In the genomic region with DNA sequence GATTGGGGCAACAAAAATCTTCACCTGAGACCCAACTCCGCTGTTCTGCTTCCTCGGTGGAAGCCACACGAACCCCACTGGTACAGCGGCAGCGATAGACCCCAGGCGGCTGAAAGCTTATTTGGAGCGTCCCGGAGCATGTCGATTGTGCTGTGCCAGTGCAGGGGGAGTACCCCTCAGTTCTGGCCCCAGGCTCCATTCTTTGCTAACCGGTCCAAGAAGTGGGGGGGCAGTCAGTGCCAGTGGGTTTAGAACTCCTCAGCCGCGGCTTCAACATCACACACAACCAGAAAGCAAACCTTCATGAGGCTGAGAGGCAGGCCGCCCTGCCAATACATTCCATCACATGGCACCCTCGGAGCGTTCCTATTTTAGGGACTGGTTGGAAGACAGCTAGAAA, we compare ENCODE assay signal across 7 cellular contexts. TPM values are rescaled to one million over a fixed set of nuclear protein-coding genes. Genes with fewer than 3 reads are reported as not detected.
DNase-seq lines count a peak whose midpoint lies in the region; ATAC-seq and TF ChIP-seq lines count a peak whose summit lies in the region.

No MANE protein-coding gene starts in this region.

- TF ChIP-seq POLR2A in stomach (IDR thresholded peaks at IDR 0.05): no peak

- WGBS in stomach, 5 donors: 20 to 27% (median 24%) methylated on average over 15 of the region's 15 CpGs

- DNase-seq in stomach (no peak), cortex of kidney (lab: John Stamatoyannopoulos, UW) (no peak), NCI-H1417 (lab: John Stamatoyannopoulos, UW) (no peak)

- H3K4me1 Mint-ChIP-seq in activated T-helper 17 cell treated with anti-CD3 and anti-CD28 coated beads, Interleukin-2, amount 50 U/mL, for 72 hours: peaks cover 24% of the 10 kb centered on the region

- no peaks in the 10 kb centered on the region for H3K27me3 ChIP-seq in HUES48 (ENCODE audit: control insufficient read depth, insufficient read depth, low read length)
- H3K27me3 ChIP-seq in iPS-18a (ENCODE audit: control insufficient read depth, insufficient read depth, low read length): no peaks in the 10 kb centered on the region
- no peaks in the 10 kb centered on the region for H3K27me3 ChIP-seq in stomach

- H3K4me3 ChIP-seq in HUES48 (ENCODE audit: low read depth, low read length) (peak overlapping the region; percentile 73), iPS-18a (ENCODE audit: low read length) (peak overlapping the region; percentile 75), stomach (peak overlapping the region; percentile 73 to 97 (median 88))

- H3K36me3 Mint-ChIP-seq in activated T-helper 17 cell treated with anti-CD3 and anti-CD28 coated beads, Interleukin-2, amount 50 U/mL, for 72 hours (ENCODE audit: low read depth): peaks cover 20% of the 10 kb centered on the region

- H3K9me3 ChIP-seq in HUES48 (ENCODE audit: control insufficient read depth, insufficient read depth, low read length) (no peaks in the 10 kb centered on the region), iPS-18a (ENCODE audit: control insufficient read depth, low read depth, low read length) (no peaks in the 10 kb centered on the region), stomach (no peaks in the 10 kb centered on the region)

- no peak for TF ChIP-seq EP300 in stomach (IDR thresholded peaks at IDR 0.05)

- intact Hi-C loops in stomach (cut with DNase I; ENCODE audit: low total_unique reads): no loop called here

- H3K4me1 ChIP-seq in HUES48 (ENCODE audit: control insufficient read depth, insufficient read depth, low read length) (peaks cover 21% of the 10 kb centered on the region), iPS-18a (ENCODE audit: control insufficient read depth, low read depth, low read length) (peaks cover 14% of the 10 kb centered on the region), stomach (peaks cover 61 to 73% (median 70%) of the 10 kb centered on the region in 4 donors)

- ATAC-seq in activated T-helper 17 cell treated with anti-CD3 and anti-CD28 coated beads, Interleukin-2, amount 50 U/mL, for 72 hours (replicated peaks): no peak
- no peak for ATAC-seq in GM19397 (IDR thresholded peaks at IDR 0.05; ENCODE audit: unreplicated experiment)

- H3K36me3 ChIP-seq in HUES48 (ENCODE audit: control insufficient read depth, insufficient read depth, low read length) (0 out of 2 replicates have a peak, but pooled peaks cover 2% of the 10 kb centered on the region), iPS-18a (ENCODE audit: control insufficient read depth, low read depth, low read length) (no peaks in the 10 kb centered on the region), stomach (no peaks in the 10 kb centered on the region)

- H3K9me3 Mint-ChIP-seq in activated T-helper 17 cell treated with anti-CD3 and anti-CD28 coated beads, Interleukin-2, amount 50 U/mL, for 72 hours: no peaks in the 10 kb centered on the region

- H3K9ac ChIP-seq in HUES48 (ENCODE audit: low read depth, low read length): peak overlapping the region; percentile 67
- H3K9ac ChIP-seq in iPS-18a (ENCODE audit: low read length): peak overlapping the region; percentile 64

- no peak for TF ChIP-seq CTCF in stomach (IDR thresholded peaks at IDR 0.05)

- peak overlapping the region; percentile 97 for H3K4me3 Mint-ChIP-seq in activated T-helper 17 cell treated with anti-CD3 and anti-CD28 coated beads, Interleukin-2, amount 50 U/mL, for 72 hours

- H3K27ac ChIP-seq in HUES48 (ENCODE audit: low read depth, low read length) (peak overlapping the region; percentile 79), iPS-18a (ENCODE audit: low read length) (no peak overlapping the region), stomach (peak overlapping the region; percentile 83 to 100 (median 99))

- no peaks in the 10 kb centered on the region for H3K27me3 Mint-ChIP-seq in activated T-helper 17 cell treated with anti-CD3 and anti-CD28 coated beads, Interleukin-2, amount 50 U/mL, for 72 hours

- peak overlapping the region; percentile 92 for H3K27ac Mint-ChIP-seq in activated T-helper 17 cell treated with anti-CD3 and anti-CD28 coated beads, Interleukin-2, amount 50 U/mL, for 72 hours

RNA-seq across cellular contexts. Expression of a gene that starts 1.7 kb away (rescaled TPM):
- total RNA-seq in activated T-helper 17 cell treated with anti-CD3 and anti-CD28 coated beads, Interleukin-2, amount 50 U/mL, for 72 hours: 10 to 100 TPM; 28.7 to 33.2 TPM
- 10 to 100 TPM in 3 of 5 donors, 1 to 10 TPM in 2; 3.5 to 55.8 (median 18.2) TPM for total RNA-seq in stomach
- polyA plus RNA-seq in stomach: 1 to 10 TPM; 5.2 to 7.9 (median 7.3) TPM
